ENCODE assay signal across 1 cellular context in genomic region chr2:96822786-96823185, GRCh38.
TF ChIP-seq lines count a peak whose summit lies in the region.

No MANE protein-coding gene starts in this region.

TF ChIP-seq in GM23338, 12 proteins besides CTCF, POLR2A, EP300 and RAD21:
- TF ChIP-seq ZNF462 (CRISPR knock-in tag; IDR thresholded peaks at IDR 0.05) = no peak
- TF ChIP-seq ETS1 (IDR thresholded peaks at IDR 0.05) = no peak
- no peak for TF ChIP-seq EZH2phosphoT487 (IDR thresholded peaks at IDR 0.05; ENCODE audit: unreplicated experiment)
- no peak for TF ChIP-seq EZH2 (IDR thresholded peaks at IDR 0.05; ENCODE audit: low read depth, unreplicated experiment)
- no peak for TF ChIP-seq POLR2AphosphoS5 (IDR thresholded peaks at IDR 0.05; ENCODE audit: low read depth)
- TF ChIP-seq REST (IDR thresholded peaks at IDR 0.05; ENCODE audit: unreplicated experiment) = no peak
- no peak for TF ChIP-seq JUNB (IDR thresholded peaks at IDR 0.05; ENCODE audit: unreplicated experiment)
- TF ChIP-seq CREB1 (CRISPR knock-in tag; IDR thresholded peaks at IDR 0.05; ENCODE audit: low read depth) = no peak
- TF ChIP-seq ZNF331 (CRISPR knock-in tag; IDR thresholded peaks at IDR 0.05; ENCODE audit: low read depth) = no peak
- TF ChIP-seq STAT1 (IDR thresholded peaks at IDR 0.05; ENCODE audit: unreplicated experiment) = no peak
